In genomic region chr5:173615884-173616576, GRCh38 we compare ENCODE assay signal across 8 cellular contexts. TPM values are rescaled to one million over a fixed set of nuclear protein-coding genes. Genes with fewer than 3 reads are reported as not detected.
A peak's percentile ranks its signal among the peaks of the same experiment; 100 is the strongest.
DNase-seq lines count a peak whose midpoint lies in the region; ATAC-seq and TF ChIP-seq lines count a peak whose summit lies in the region.

No MANE protein-coding gene starts in this region.

- H3K4me3 ChIP-seq in AG04449 (ENCODE audit: low read depth, low read length) (peak overlapping the region; percentile 87), choroid plexus epithelial cell (ENCODE audit: low read depth, low read length) (peak overlapping the region; percentile 95)

- peak overlapping the region; percentile 95 for H3K4me3 Mint-ChIP-seq in activated CD4-positive, alpha-beta T cell treated with anti-CD3 and anti-CD28 coated beads for 36 hours

- ATAC-seq in GM18868 (IDR thresholded peaks at IDR 0.05; ENCODE audit: unreplicated experiment), result peak; percentile 58
- peak; percentile 44 for ATAC-seq in HG03108 (IDR thresholded peaks at IDR 0.05; ENCODE audit: unreplicated experiment)
- peak; percentile 63 for ATAC-seq in activated CD4-positive, alpha-beta T cell treated with anti-CD3 and anti-CD28 coated beads for 36 hours

- peak overlapping the region; percentile 83 for H3K27ac Mint-ChIP-seq in activated CD4-positive, alpha-beta T cell treated with anti-CD3 and anti-CD28 coated beads for 36 hours

- intact Hi-C loops in activated CD4-positive, alpha-beta T cell treated with anti-CD3 and anti-CD28 coated beads for 36 hours (cut with DNase I, micrococcal nuclease), result loop anchor here (1.0 to 5.0 kb wide), 11 partner anchors 166 to 1863 kb away; partner anchors contain the start of genes CPEB4 (in 2 of the 2), BNIP1 (in 1 of the 2), CREBRF (in 1 of the 2) and RPL26L1 (in 1 of the 2)

- no peaks in the 10 kb centered on the region for H3K27me3 Mint-ChIP-seq in activated CD4-positive, alpha-beta T cell treated with anti-CD3 and anti-CD28 coated beads for 36 hours

- CTCF ChIA-PET in AG04449 (lab: Yijun Ruan, JAX), result interaction anchor here (0.6 to 18.0 kb wide), 42 partner anchors 9 to 909 kb away, joined by 3 to 402 read pairs (median 5); partner anchors contain the start of gene STC2
- CTCF ChIA-PET in activated CD4-positive, alpha-beta T cell treated with anti-CD3 and anti-CD28 coated beads for 36 hours (lab: Charles Lee), result interaction anchor here (0.6 to 5.9 kb wide), 21 partner anchors 11 to 784 kb away, joined by 3 to 77 read pairs (median 5); partner anchors contain the start of gene CPEB4

- DNase-seq in AG04449 (ENCODE audit: low read depth, low spot score) (peak; percentile 31), NCI-H345 treated with DMSO at 0.1 percent for 48 hours (lab: John Stamatoyannopoulos, UW; ENCODE audit: unreplicated experiment) (peak; percentile 39), choroid plexus epithelial cell (ENCODE audit: low read depth) (peak; percentile 86), left kidney (ENCODE audit: low read depth, low spot score) (peak; percentile 91)
- DNase-seq in activated CD4-positive, alpha-beta T cell treated with anti-CD3 and anti-CD28 coated beads for 36 hours, result peak; percentile 84
- DNase-seq in stimulated activated CD4-positive, alpha-beta T cell treated with anti-CD3 and anti-CD28 coated beads, Interleukin-2, amount 100 ng/mL, for 24 hours, result peak; percentile 66 to 73

- no peaks in the 10 kb centered on the region for H3K9me3 Mint-ChIP-seq in activated CD4-positive, alpha-beta T cell treated with anti-CD3 and anti-CD28 coated beads for 36 hours (ENCODE audit: low read depth)

- POLR2A ChIA-PET in AG04449 (lab: Yijun Ruan, JAX), result interaction anchor here (0.7 to 1.5 kb wide), 7 partner anchors 9 to 357 kb away, joined by 3 to 5 read pairs (median 3); partner anchors contain the start of gene STC2
- POLR2A ChIA-PET in activated CD4-positive, alpha-beta T cell treated with anti-CD3 and anti-CD28 coated beads for 36 hours (lab: Charles Lee), result interaction anchor here (0.6 to 1.8 kb wide), 7 partner anchors 9 to 433 kb away, joined by 3 to 8 read pairs (median 4); partner anchors contain the start of gene CPEB4

- H3K4me1 Mint-ChIP-seq in activated CD4-positive, alpha-beta T cell treated with anti-CD3 and anti-CD28 coated beads for 36 hours, result peaks cover 56% of the 10 kb centered on the region

- TF ChIP-seq CTCF in AG04449 (IDR thresholded peaks at IDR 0.05; ENCODE audit: insufficient read depth, low read length, missing control alignments), result peak; percentile 72
- peak; percentile 83 for TF ChIP-seq CTCF in choroid plexus epithelial cell (conservative IDR thresholded peaks at IDR 0.05; ENCODE audit: low read depth, low read length)

- peaks cover 33% of the 10 kb centered on the region for H3K36me3 Mint-ChIP-seq in activated CD4-positive, alpha-beta T cell treated with anti-CD3 and anti-CD28 coated beads for 36 hours (ENCODE audit: low read depth)

RNA-seq across cellular contexts. Expression of gene BOD1, which starts 0.4 kb away (rescaled TPM):
- total RNA-seq in activated CD4-positive, alpha-beta T cell treated with anti-CD3 and anti-CD28 coated beads for 36 hours, result 10 to 100 TPM; 29.2 to 31.7 TPM

Comparison
In these comparisons a context has a peak if more than half of its experiments do, and no peak if none do; other contexts are left out.
1. Peak in every context shown above with its lines: DNase-seq, ATAC-seq and H3K4me3 ChIP-seq.
2. DNase-seq: peak in every context shown above with its lines; median percentile 91 in left kidney; 86 in choroid plexus epithelial cell; 84 in activated CD4-positive, alpha-beta T cell treated with anti-CD3 and anti-CD28 coated beads for 36 hours; 70 in stimulated activated CD4-positive, alpha-beta T cell treated with anti-CD3 and anti-CD28 coated beads, Interleukin-2, amount 100 ng/mL, for 24 hours; 39 in NCI-H345 treated with DMSO at 0.1 percent for 48 hours; 31 in AG04449.